ENCODE assay signal across 8 cellular contexts in genomic region chr11:45885274-45885920, GRCh38. TPM values are rescaled to one million over a fixed set of nuclear protein-coding genes. Genes with fewer than 3 reads are reported as not detected.
A peak's percentile ranks its signal among the peaks of the same experiment; 100 is the strongest.
DNase-seq lines count a peak whose midpoint lies in the region; ATAC-seq, FAIRE-seq and TF ChIP-seq lines count a peak whose summit lies in the region.

Gene MAPK8IP1 (plus strand): TSS chr11:45885651. CDS start chr11:45885821, 170 bp downstream.

- peak within 1 kb of the TSS; percentile 65 for H3K27ac ChIP-seq in 22Rv1
- H3K27ac ChIP-seq in upper lobe of right lung, result no peak within 1 kb of the TSS

- H3K27me3 ChIP-seq in upper lobe of right lung, result no peaks in the 10 kb centered on the region

- peaks cover 10% of the 10 kb centered on the region for H3K36me3 ChIP-seq in upper lobe of right lung

- DNase-seq in HK-2 (ENCODE audit: unreplicated experiment) (peak; percentile 53), frontal cortex (ENCODE audit: low spot score in 2 of 2) (peak; percentile 84 to 86), occipital lobe (lab: John Stamatoyannopoulos, UW) (no peak), upper lobe of right lung (no peak)
- peak; percentile 35 for DNase-seq in activated T-helper 9 cell treated with anti-CD3 and anti-CD28 coated beads, Interleukin-2, amount 50 U/mL, for 16 hours (ENCODE audit: low read depth)

- peak; percentile 13; the same call in 1 of the 2 replicates for TF ChIP-seq CTCF in 22Rv1 (IDR thresholded peaks at IDR 0.05)
- no peak for TF ChIP-seq CTCF in upper lobe of right lung (IDR thresholded peaks at IDR 0.05)

- peaks cover 4% of the 10 kb centered on the region for H3K4me1 ChIP-seq in upper lobe of right lung

- peak within 1 kb of the TSS; percentile 45 for H3K4me3 ChIP-seq in upper lobe of right lung

- no peak for FAIRE-seq in frontal cortex (lab: Jason Lieb, UNC)

- peak; percentile 76 for ATAC-seq in GM18511 (IDR thresholded peaks at IDR 0.05; ENCODE audit: unreplicated experiment)
- ATAC-seq in upper lobe of right lung, result peak; percentile 83

- intact Hi-C loops in upper lobe of right lung (cut with DNase I), result no loop called here

- H3K9me3 ChIP-seq in upper lobe of right lung, result no peaks in the 10 kb centered on the region

TF ChIP-seq in PFSK-1, 5 proteins besides CTCF, POLR2A, EP300 and RAD21:
- TF ChIP-seq TAF1 (IDR thresholded peaks at IDR 0.05; ENCODE audit: borderline replicate concordance, insufficient read depth, low read length) (no peak), FOXP2 (optimal IDR thresholded peaks at IDR 0.05; ENCODE audit: borderline replicate concordance, extremely low read depth, extremely low read length, insufficient read depth) (no peak), REST (IDR thresholded peaks at IDR 0.05; ENCODE audit: insufficient read depth in 1 of 2, low read depth in 2 of 2, low read length in 2 of 2) (peak; percentile 88 to 93), SIN3A (IDR thresholded peaks at IDR 0.05; ENCODE audit: borderline replicate concordance, insufficient read depth, low read length) (peak; percentile 27; the same call in 1 of the 2 replicates), POLR2AphosphoS5 (IDR thresholded peaks at IDR 0.05; ENCODE audit: low read depth, low read length) (no peak)

RNA-seq across cellular contexts. Expression of gene MAPK8IP1, which starts in this region (rescaled TPM):
- polyA plus RNA-seq in PFSK-1 (2012; ENCODE audit: insufficient read length, low read depth), result 28.1 TPM
- 88.9 TPM for total RNA-seq in frontal cortex
- 74.7 TPM for total RNA-seq in occipital lobe
- 6.4 TPM for total RNA-seq in upper lobe of right lung

Comparison
In these comparisons a context has a peak if more than half of its experiments do, and no peak if none do; other contexts are left out.
1. RNA of gene MAPK8IP1 (total RNA-seq): 88.9 TPM in frontal cortex (single experiment) and 74.7 TPM in occipital lobe (single experiment); 6.4 TPM in upper lobe of right lung (single experiment); every median in the first group is over 10 times any median in the second.
2. DNase-seq: peak in HK-2 (single experiment), activated T-helper 9 cell treated with anti-CD3 and anti-CD28 coated beads, Interleukin-2, amount 50 U/mL, for 16 hours (single experiment) and frontal cortex (2 of 2); none in occipital lobe (single experiment) and upper lobe of right lung (single experiment).